Comparison of ENCODE assay signal across 8 cellular contexts in genomic region chr2:241702405-241703127, GRCh38. TPM values are rescaled to one million over a fixed set of nuclear protein-coding genes. Genes with fewer than 3 reads are reported as not detected.
DNase-seq lines count a peak whose midpoint lies in the region; ATAC-seq and TF ChIP-seq lines count a peak whose summit lies in the region.

No MANE protein-coding gene starts in this region.

- H3K36me3 Mint-ChIP-seq in chondrocyte (ENCODE audit: low read depth): peaks cover 14% of the 10 kb centered on the region

- H3K4me3 ChIP-seq in AG10803 (ENCODE audit: low read length): peak overlapping the region; percentile 81

- H3K4me1 Mint-ChIP-seq in chondrocyte (ENCODE audit: low read depth): peaks cover 13% of the 10 kb centered on the region

- DNase-seq in AG10803 (ENCODE audit: low read depth): peak; percentile 70
- peak; percentile 57 for DNase-seq in NCI-H2227 treated with DMSO at 0.1 percent for 48 hours (lab: John Stamatoyannopoulos, UW)
- DNase-seq in activated CD4-positive, alpha-beta T cell treated with anti-CD3 and anti-CD28 coated beads for 1 hour: peak; percentile 81
- DNase-seq in chondrocyte (ENCODE audit: low spot score): peak; percentile 97
- DNase-seq in left lobe of liver (ENCODE audit: low spot score): peak; percentile 88
- peak; percentile 91 for DNase-seq in stimulated activated CD4-positive, alpha-beta T cell treated with anti-CD3 and anti-CD28 coated beads, Interleukin-4, amount 100 ng/mL, for 1 hour

- peak; percentile 14; the same call in 1 of the 2 replicates for TF ChIP-seq CTCF in AG10803 (conservative IDR thresholded peaks at IDR 0.05; ENCODE audit: low read length)
- peak; percentile 69 for TF ChIP-seq CTCF in chondrocyte (IDR thresholded peaks at IDR 0.05)

- H3K9me3 Mint-ChIP-seq in chondrocyte (ENCODE audit: low read depth): peaks cover 3% of the 10 kb centered on the region

- no peaks in the 10 kb centered on the region for H3K27me3 Mint-ChIP-seq in chondrocyte (ENCODE audit: low read depth)

- peak overlapping the region; percentile 37 for H3K27ac Mint-ChIP-seq in chondrocyte (ENCODE audit: unreplicated experiment)

- H3K4me3 Mint-ChIP-seq in chondrocyte (ENCODE audit: unreplicated experiment): peak overlapping the region; percentile 76

- ATAC-seq in GM18909 (IDR thresholded peaks at IDR 0.05; ENCODE audit: poor library complexity, unreplicated experiment): peak; percentile 70
- ATAC-seq in HG03139 (IDR thresholded peaks at IDR 0.05; ENCODE audit: unreplicated experiment): peak; percentile 60
- peak; percentile 85 for ATAC-seq in left lobe of liver

RNA-seq across cellular contexts. Expression of gene ING5, which starts 0.7 kb away (rescaled TPM):
- total RNA-seq in chondrocyte (13.8 to 25.2 TPM (median 16.3 TPM) in 3 replicates), left lobe of liver (20.7 TPM)

RNA-seq across cellular contexts. Expression of gene DTYMK, which starts 16.0 kb away (rescaled TPM):
- total RNA-seq in chondrocyte: 22.7 to 32.7 TPM (median 23.1 TPM) in 3 replicates
- total RNA-seq in left lobe of liver: 11.5 TPM

RNA-seq across cellular contexts. Expression of gene D2HGDH, which starts 31.9 kb away (rescaled TPM):
- total RNA-seq in chondrocyte: 14.5 to 26.3 TPM (median 16.6 TPM) in 3 replicates
- 45.5 TPM for total RNA-seq in left lobe of liver

Comparison
In these comparisons a context has a peak if more than half of its experiments do, and no peak if none do; other contexts are left out.
1. Peak in every context shown above with its lines: DNase-seq, ATAC-seq and H3K4me3 ChIP-seq.